In the genomic region with DNA sequence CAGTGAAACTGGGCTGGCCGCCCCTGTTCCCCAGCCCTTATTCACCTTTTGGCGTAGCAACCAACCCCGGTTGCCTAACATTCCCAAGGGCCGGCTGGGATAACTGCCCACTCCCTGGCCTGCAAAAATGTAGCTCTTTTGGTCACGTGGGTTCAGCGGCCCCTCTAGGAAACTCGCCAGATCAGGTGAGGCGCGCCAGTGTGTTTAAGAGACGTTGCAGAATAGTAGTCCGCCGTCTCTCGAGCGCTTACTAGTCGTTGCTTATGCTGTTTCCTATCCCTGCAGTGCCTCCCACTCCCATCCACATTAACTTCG, we compare ENCODE assay signal across 8 cellular contexts. TPM values are rescaled to one million over a fixed set of nuclear protein-coding genes. Genes with fewer than 3 reads are reported as not detected.
DNase-seq lines count a peak whose midpoint lies in the region; ATAC-seq and TF ChIP-seq lines count a peak whose summit lies in the region.

No MANE protein-coding gene starts in this region.

- peak overlapping the region; percentile 100 for H3K27ac Mint-ChIP-seq in activated naive CD8-positive, alpha-beta T cell

- H3K36me3 Mint-ChIP-seq in activated naive CD8-positive, alpha-beta T cell: peaks cover 6% of the 10 kb centered on the region

- intact Hi-C loops in Right ventricle myocardium inferior (cut with DNase I): no loop called here
- intact Hi-C loops in thyroid gland (cut with DNase I): no loop called here

- TF ChIP-seq POLR2A in GM18505 (IDR thresholded peaks at IDR 0.05; ENCODE audit: borderline replicate concordance, extremely low read depth, insufficient read depth, insufficient read length) (no peak), thyroid gland (IDR thresholded peaks at IDR 0.05) (peak in 1 of 2 donors; percentile 64)

- H4K20me1 ChIP-seq in KMS-11 (ENCODE audit: insufficient read depth) (no peaks in the 10 kb centered on the region), osteoblast (ENCODE audit: insufficient read depth, low read length) (no peaks in the 10 kb centered on the region)

- H3K9me3 Mint-ChIP-seq in activated naive CD8-positive, alpha-beta T cell (ENCODE audit: low read depth): no peaks in the 10 kb centered on the region

- ATAC-seq in GM18505 (IDR thresholded peaks at IDR 0.05; ENCODE audit: unreplicated experiment): peak; percentile 6
- no peak for ATAC-seq in Right ventricle myocardium inferior
- no peak for ATAC-seq in HG03354 (IDR thresholded peaks at IDR 0.05; ENCODE audit: poor library complexity, severe bottlenecking, unreplicated experiment)

- TF ChIP-seq CTCF in KMS-11 (conservative IDR thresholded peaks at IDR 0.05; ENCODE audit: low read depth, low read length) (no peak), RWPE1 (conservative IDR thresholded peaks at IDR 0.05; ENCODE audit: low read depth) (no peak), osteoblast (IDR thresholded peaks at IDR 0.05; ENCODE audit: extremely low read depth, low read depth, low read length) (no peak), thyroid gland (IDR thresholded peaks at IDR 0.05) (no peak)

- peak; percentile 61 for DNase-seq in RWPE1 (ENCODE audit: low spot score)
- peak; percentile 73 for DNase-seq in Right ventricle myocardium inferior (ENCODE audit: missing footprints)
- DNase-seq in osteoblast (ENCODE audit: insufficient read length, low spot score, missing footprints): peak; percentile 38
- peak; percentile 88 to 89 for DNase-seq in thyroid gland

- CTCF ChIA-PET in RWPE1 (lab: Yijun Ruan, JAX): interaction anchor here (1.0 kb wide), 1 partner anchor 597 kb away, joined by 3 read pairs; no protein-coding TSS in a partner anchor

- 0 to 1% methylated on average over 14 to 16 of the region's 16 CpGs for WGBS in thyroid gland, 2 donors

- H3K27ac ChIP-seq in KMS-11: peak overlapping the region; percentile 99
- peak overlapping the region; percentile 95 for H3K27ac ChIP-seq in RWPE1
- peak overlapping the region; percentile 98 for H3K27ac ChIP-seq in osteoblast (ENCODE audit: low read depth, low read length)
- H3K27ac ChIP-seq in thyroid gland: peak overlapping the region; percentile 96 to 100 (median 97)

- H3K27me3 Mint-ChIP-seq in activated naive CD8-positive, alpha-beta T cell: no peaks in the 10 kb centered on the region

- peaks cover 20% of the 10 kb centered on the region for H3K4me1 ChIP-seq in KMS-11 (ENCODE audit: low read depth, poor library complexity, severe bottlenecking)
- peaks cover 15% of the 10 kb centered on the region for H3K4me1 ChIP-seq in osteoblast (ENCODE audit: insufficient read depth, low read length)
- peaks cover 17 to 20% of the 10 kb centered on the region in 2 donors for H3K4me1 ChIP-seq in thyroid gland

- H3K4me1 Mint-ChIP-seq in activated naive CD8-positive, alpha-beta T cell (ENCODE audit: low read depth): peaks cover 61% of the 10 kb centered on the region

- H3K9ac ChIP-seq in KMS-11: peak overlapping the region; percentile 91

- H3K36me3 ChIP-seq in KMS-11 (ENCODE audit: insufficient read depth) (no peaks in the 10 kb centered on the region), osteoblast (ENCODE audit: insufficient read depth, low read length) (peaks cover 13% of the 10 kb centered on the region), thyroid gland (peaks cover under 1 to 7% of the 10 kb centered on the region in 2 donors)

- POLR2A ChIA-PET in RWPE1 (lab: Yijun Ruan, JAX; ENCODE audit: low non-redundant PET): no interaction called here

- peak overlapping the region; percentile 99 for H3K4me3 Mint-ChIP-seq in activated naive CD8-positive, alpha-beta T cell

- H3K4me2 ChIP-seq in KMS-11 (peak overlapping the region; percentile 82), osteoblast (ENCODE audit: insufficient read depth, low read length) (peak overlapping the region; percentile 100)

- H3K9me3 ChIP-seq in osteoblast (ENCODE audit: low read depth, low read length) (no peaks in the 10 kb centered on the region), thyroid gland (no peaks in the 10 kb centered on the region)

- H3K4me3 ChIP-seq in KMS-11 (IDR thresholded peaks at IDR 0.05; ENCODE audit: insufficient read depth, low read depth, low read length) (no peak overlapping the region), osteoblast (ENCODE audit: insufficient read depth, low read length) (peak overlapping the region; percentile 94), thyroid gland (replicated peaks in 1 of 3) (peak overlapping the region; percentile 7 to 91 (median 84))

- H2AFZ ChIP-seq in KMS-11 (ENCODE audit: low read depth) (peak overlapping the region; percentile 47), osteoblast (ENCODE audit: low read length) (peak overlapping the region; percentile 84)

- H3K27me3 ChIP-seq in KMS-11 (ENCODE audit: insufficient read depth, low read depth) (no peaks in the 10 kb centered on the region), osteoblast (ENCODE audit: insufficient read depth, low read length) (no peaks in the 10 kb centered on the region), thyroid gland (no peaks in the 10 kb centered on the region)

- H3K79me2 ChIP-seq in KMS-11 (ENCODE audit: insufficient read depth, low read depth) (peaks cover 49% of the 10 kb centered on the region), osteoblast (ENCODE audit: insufficient read depth, low read length) (peaks cover 58% of the 10 kb centered on the region)

RNA-seq across cellular contexts. Expression of a gene that starts 0.6 kb away (rescaled TPM):
- 17.6 TPM for total RNA-seq in Right ventricle myocardium inferior
- 42.7 and 51.9 TPM in 2 replicates for total RNA-seq in osteoblast
- total RNA-seq in thyroid gland: 10 to 100 TPM; 41.3 to 57.7 (median 53.7) TPM

RNA-seq across cellular contexts. Expression of a gene that starts 1.3 kb away (rescaled TPM):
- total RNA-seq in Right ventricle myocardium inferior (3.9 TPM), osteoblast (26.8 and 37.1 TPM in 2 replicates), thyroid gland (10 to 100 TPM; 37.4 to 61.9 (median 46.8) TPM)

Comparison
In these comparisons a context has a peak if more than half of its experiments do, and no peak if none do; other contexts are left out.
1. DNase-seq: peak in every context shown above with its lines; median percentile 88 in thyroid gland; 73 in Right ventricle myocardium inferior; 61 in RWPE1; 38 in osteoblast.